In genomic region chr1:206890690-206891089, GRCh38 we compare ENCODE assay signal across 9 cellular contexts. TPM values are rescaled to one million over a fixed set of nuclear protein-coding genes. Genes with fewer than 3 reads are reported as not detected.
DNase-seq lines count a peak whose midpoint lies in the region; ATAC-seq and TF ChIP-seq lines count a peak whose summit lies in the region.
"Had no signal": no experiment of that assay in that cellular context is flagged by ENCODE, and none has a peak within 500 bp of the region (broad histone marks: within the 10 kb centered on the region; RNA-seq: fewer than 3 reads in every experiment).

No MANE protein-coding gene starts in this region.

- 36 to 57% methylated on average over 12 of the region's 12 CpGs for WGBS in upper lobe of left lung, 2 donors

- H3K4me3 ChIP-seq in fibroblast of pulmonary artery (replicated peaks; ENCODE audit: low read depth, low read length) = no peak overlapping the region
- H3K4me3 ChIP-seq in upper lobe of left lung = no peak overlapping the region

- no peaks in the 10 kb centered on the region for H3K27me3 ChIP-seq in upper lobe of left lung

- peak in 3 of 4 donors; percentile 1 to 93 (median 89) for TF ChIP-seq EP300 in upper lobe of left lung (IDR thresholded peaks at IDR 0.05)

- peak overlapping the region in 1 of 4 donors; percentile 53 for H3K27ac ChIP-seq in upper lobe of left lung

- H3K27me3 Mint-ChIP-seq in T-cell = no peaks in the 10 kb centered on the region

- H3K27ac Mint-ChIP-seq in T-cell = peak overlapping the region in 1 of 2 donors; percentile 70

- H3K4me1 Mint-ChIP-seq in T-cell = peaks cover 23 to 38% (median 27%) of the 10 kb centered on the region in 3 donors

- no peaks in the 10 kb centered on the region for H3K36me3 ChIP-seq in upper lobe of left lung

- H3K4me3 Mint-ChIP-seq in T-cell = peak overlapping the region; percentile 29 to 51 (median 31)

- DNase-seq in Right ventricle myocardium inferior (ENCODE audit: missing footprints) (no peak), cardiac septum (ENCODE audit: low spot score) (no peak), T-cell (no peak), fibroblast of pulmonary artery (ENCODE audit: low read depth) (peak; percentile 98), upper lobe of left lung (peak in 1 of 2 donors; percentile 53), NCI-H1930 (lab: John Stamatoyannopoulos, UW) (no peak), GDM1 (lab: John Stamatoyannopoulos, UW) (no peak)
- DNase-seq in activated CD4-positive, CD25-positive, alpha-beta regulatory T cell treated with anti-CD3 and anti-CD28 coated beads, Interleukin-2, amount 50 U/mL, for 72 hours = no peak
- DNase-seq: effector memory CD4-positive, alpha-beta T cell had no signal

- peaks cover 19 to 22% (median 21%) of the 10 kb centered on the region in 4 donors for H3K4me1 ChIP-seq in upper lobe of left lung

- TF ChIP-seq POLR2A in upper lobe of left lung (IDR thresholded peaks at IDR 0.05) = no peak

- TF ChIP-seq CTCF in fibroblast of pulmonary artery (IDR thresholded peaks at IDR 0.05; ENCODE audit: low read length, missing control alignments) = no peak
- no peak for TF ChIP-seq CTCF in upper lobe of left lung (IDR thresholded peaks at IDR 0.05)

- POLR2A ChIA-PET in T-cell (lab: Charles Lee) = no interaction called here

- H3K9me3 Mint-ChIP-seq in T-cell = no peaks in the 10 kb centered on the region

- peaks cover 9% of the 10 kb centered on the region for H3K36me3 Mint-ChIP-seq in T-cell

- intact Hi-C loops in Right ventricle myocardium inferior (cut with DNase I) = no loop called here
- intact Hi-C loops in cardiac septum (cut with DNase I) = no loop called here

- CTCF ChIA-PET in T-cell (lab: Charles Lee) = interaction anchor here in 1 of 2 donors (0.5 kb wide), 1 partner anchor 229 kb away, joined by 3 read pairs; no protein-coding TSS in a partner anchor

- ATAC-seq in Right ventricle myocardium inferior (peak; percentile 31), T-cell (replicated peaks in 1 of 4) (peak in 3 of 4 experiments; percentile 63 to 77 (median 71)), upper lobe of left lung (ENCODE audit: low FRiP score in 2 of 2) (peak; percentile 54 to 78)

- no peaks in the 10 kb centered on the region for H3K9me3 ChIP-seq in upper lobe of left lung

RNA-seq across cellular contexts. Expression of gene IL24, which starts 6.6 kb away (rescaled TPM):
- total RNA-seq in Right ventricle myocardium inferior (not detected), cardiac septum (not detected), T-cell (under 1 TPM in 2 of 5 donors, not detected in 3; 0.18 to 0.22 TPM), upper lobe of left lung (under 1 TPM in 1 of 6 donors, not detected in 5; 0.24 TPM)

RNA-seq across cellular contexts. Expression of gene IL20, which starts 25.3 kb away (rescaled TPM):
- not detected for total RNA-seq in Right ventricle myocardium inferior
- total RNA-seq in cardiac septum = not detected
- total RNA-seq in T-cell = not detected
- not detected for total RNA-seq in upper lobe of left lung

RNA-seq across cellular contexts. Expression of gene FCMR, which starts 31.1 kb away (rescaled TPM):
- total RNA-seq in Right ventricle myocardium inferior = 6.3 TPM
- total RNA-seq in cardiac septum = 4.4 TPM
- 100 to 1,000 TPM; 275 to 576 (median 453) TPM for total RNA-seq in T-cell
- 10 to 100 TPM in 1 of 6 donors, 1 to 10 TPM in 5; 4.3 to 13.6 (median 7.2) TPM for total RNA-seq in upper lobe of left lung

RNA-seq across cellular contexts. Expression of gene PIGR, which starts 55.6 kb away (rescaled TPM):
- total RNA-seq in Right ventricle myocardium inferior (not detected), cardiac septum (0.22 TPM), T-cell (1 to 10 TPM in 3 of 5 donors, not detected in 2; 2.7 to 6.7 (median 3.2) TPM), upper lobe of left lung (1,000 to 10,000 TPM in 1 of 6 donors, 100 to 1,000 TPM in 5; 396 to 1,034 (median 618) TPM)

Comparison
In these comparisons a context has a peak if more than half of its experiments do, and no peak if none do; other contexts are left out.
1. RNA of gene FCMR, which starts 31.1 kb away (total RNA-seq): 275 to 576 TPM in T-cell; 4.3 to 13.6 TPM in upper lobe of left lung, 6.3 TPM in Right ventricle myocardium inferior (single experiment) and 4.4 TPM in cardiac septum (single experiment); every median in the first group is over 10 times any median in the second.
2. Peak in every context shown above with its lines, with median percentiles within 50 percentile points of each other: ATAC-seq.